ENCODE assay signal across 11 cellular contexts in genomic region chr14:22737052-22737451, GRCh38.
DNase-seq lines count a peak whose midpoint lies in the region; ATAC-seq, FAIRE-seq and TF ChIP-seq lines count a peak whose summit lies in the region.
"Had no signal": no experiment of that assay in that cellular context is flagged by ENCODE, and none has a peak within 500 bp of the region (broad histone marks: within the 10 kb centered on the region; RNA-seq: fewer than 3 reads in every experiment).

No MANE protein-coding gene starts in this region.

- ATAC-seq in GM18505 (IDR thresholded peaks at IDR 0.05; ENCODE audit: unreplicated experiment) (peak; percentile 70), GM21390 (IDR thresholded peaks at IDR 0.05; ENCODE audit: unreplicated experiment) (peak; percentile 67), HG03460 (IDR thresholded peaks at IDR 0.05; ENCODE audit: unreplicated experiment) (peak; percentile 57)
- ATAC-seq in effector memory CD8-positive, alpha-beta T cell (replicated peaks): no peak
- ATAC-seq: psoas muscle had no signal

- H3K4me1 Mint-ChIP-seq in effector memory CD8-positive, alpha-beta T cell (ENCODE audit: low read depth in 2 of 2): no peaks in the 10 kb centered on the region

- no peak overlapping the region for H3K27ac Mint-ChIP-seq in effector memory CD8-positive, alpha-beta T cell

- H3K36me3 Mint-ChIP-seq in effector memory CD8-positive, alpha-beta T cell (ENCODE audit: insufficient read depth): no peaks in the 10 kb centered on the region

- TF ChIP-seq CTCF in D721Med (IDR thresholded peaks at IDR 0.05; ENCODE audit: insufficient read depth, missing control alignments): no peak

- peak; percentile 8 for DNase-seq in hepatic stellate cell (ENCODE audit: low spot score)
- no peak for DNase-seq in anterior cingulate cortex (lab: John Stamatoyannopoulos, UW)
- DNase-seq in effector memory CD8-positive, alpha-beta T cell: no peak
- no peak for DNase-seq in NK-92 treated with Interleukin-12 subunit alpha and Interleukin-12 subunit beta, amount 100 ng/mL, for 24 hours (lab: John Stamatoyannopoulos, UW)
- DNase-seq in D721Med (ENCODE audit: insufficient read length, low spot score): no peak
- DNase-seq: caudate nucleus, DMS79 treated with DMSO at 0.1 percent for 48 hours, psoas muscle had no signal

- TF ChIP-seq POLR2A in GM18505 (IDR thresholded peaks at IDR 0.05; ENCODE audit: borderline replicate concordance, extremely low read depth, insufficient read depth, insufficient read length): no peak

- H3K4me3 Mint-ChIP-seq in effector memory CD8-positive, alpha-beta T cell: no peak overlapping the region

- no peaks in the 10 kb centered on the region for H3K9me3 Mint-ChIP-seq in effector memory CD8-positive, alpha-beta T cell

- no peak for FAIRE-seq in D721Med (lab: Jason Lieb, UNC)

- peaks cover 6 to 13% of the 10 kb centered on the region in 2 donors for H3K27me3 Mint-ChIP-seq in effector memory CD8-positive, alpha-beta T cell
